ENCODE assay signal across 19 cellular contexts in genomic region chr20:44648068-44648467, GRCh38. TPM values are rescaled to one million over a fixed set of nuclear protein-coding genes. Genes with fewer than 3 reads are reported as not detected.
DNase-seq lines count a peak whose midpoint lies in the region; ATAC-seq and TF ChIP-seq lines count a peak whose summit lies in the region.
"Had no signal": no experiment of that assay in that cellular context is flagged by ENCODE, and none has a peak within 500 bp of the region (broad histone marks: within the 10 kb centered on the region; RNA-seq: fewer than 3 reads in every experiment).

No MANE protein-coding gene starts in this region.

- H3K27ac ChIP-seq in VCaP (peak overlapping the region; percentile 24; the same call in 1 of the 2 replicates), neuronal stem cell (replicated peaks; ENCODE audit: low read length) (no peak overlapping the region)
- H3K27ac ChIP-seq: foreskin keratinocyte, ovary had no signal

- no peak overlapping the region for H4K91ac ChIP-seq in neuronal stem cell (ENCODE audit: low read depth, low read length, poor library complexity)

- no peaks in the 10 kb centered on the region for H3K9me3 Mint-ChIP-seq in activated CD8-positive, alpha-beta memory T cell treated with anti-CD3 and anti-CD28 coated beads, Interleukin-2, amount 10 ng/mL, durations not matched to agents 7 days and 5 days (ENCODE audit: low read depth)
- no peaks in the 10 kb centered on the region for H3K9me3 Mint-ChIP-seq in IgD-negative memory B cell
- H3K9me3 Mint-ChIP-seq: activated T-cell treated with anti-CD3 and anti-CD28 coated beads, Interleukin-2, amount 50 U/mL, for 4 hours had no signal

- H3K4me3 Mint-ChIP-seq in activated CD8-positive, alpha-beta memory T cell treated with anti-CD3 and anti-CD28 coated beads, Interleukin-2, amount 10 ng/mL, durations not matched to agents 7 days and 5 days = no peak overlapping the region
- H3K4me3 Mint-ChIP-seq in IgD-negative memory B cell = peak overlapping the region in 1 of 4 donors; percentile 67

- H3K9ac ChIP-seq in neuronal stem cell (ENCODE audit: low read depth, low read length, poor library complexity) = no peak overlapping the region

- peaks cover 9% of the 10 kb centered on the region for H3K36me3 Mint-ChIP-seq in activated CD8-positive, alpha-beta memory T cell treated with anti-CD3 and anti-CD28 coated beads, Interleukin-2, amount 10 ng/mL, durations not matched to agents 7 days and 5 days
- no peaks in the 10 kb centered on the region for H3K36me3 Mint-ChIP-seq in IgD-negative memory B cell

- CTCF ChIA-PET in activated CD8-positive, alpha-beta memory T cell treated with anti-CD3 and anti-CD28 coated beads, Interleukin-2, amount 10 ng/mL, durations not matched to agents 7 days and 5 days (lab: Charles Lee) = interaction anchor here (0.8 to 15.9 kb wide), 3 partner anchors 20 to 38 kb away, joined by 3 to 186 read pairs (median 4); no protein-coding TSS in a partner anchor

- no peak overlapping the region for H2AFZ ChIP-seq in neuronal stem cell (ENCODE audit: low read length)

- H3K18ac ChIP-seq in neuronal stem cell (ENCODE audit: low read length) = peak overlapping the region; percentile 24

- no peak overlapping the region for H4K8ac ChIP-seq in neuronal stem cell (ENCODE audit: low read depth, low read length)

- DNase-seq in activated CD8-positive, alpha-beta memory T cell treated with anti-CD3 and anti-CD28 coated beads, Interleukin-2, amount 10 ng/mL, durations not matched to agents 7 days and 5 days = no peak
- no peak for DNase-seq in activated CD8-positive, alpha-beta memory T cell treated with anti-CD3 and anti-CD28 coated beads for 24 hours
- DNase-seq in neuronal stem cell (ENCODE audit: low spot score) (no peak), NCI-H82 (lab: John Stamatoyannopoulos, UW) (no peak)
- DNase-seq: activated T-cell treated with anti-CD3 and anti-CD28 coated beads, Interleukin-2, amount 50 U/mL, for 4 hours; amniotic stem cell; cerebellar nuclear complex; foreskin keratinocyte; left ventricle myocardium superior; NCI-H1092; ovary; sigmoid colon; stimulated activated CD4-positive, alpha-beta T cell treated with anti-CD3 and anti-CD28 coated beads, Interleukin-2, amount 100 ng/mL, for 24 hours had no signal

- peaks cover 0 to 3% (median 0%) of the 10 kb centered on the region in 3 experiments for H3K27me3 ChIP-seq in neuronal stem cell (ENCODE audit: control insufficient read depth in 3 of 3, insufficient read depth in 3 of 3, low read depth in 1 of 3, low read length in 3 of 3)
- H3K27me3 ChIP-seq: foreskin keratinocyte, ovary, sigmoid colon had no signal

- no peak overlapping the region for H3K4me3 ChIP-seq in neuronal stem cell (ENCODE audit: low read length in 2 of 2)
- H3K4me3 ChIP-seq: ovary, sigmoid colon had no signal

- H2BK12ac ChIP-seq in neuronal stem cell (ENCODE audit: low read length) = peak overlapping the region; percentile 59

- H2BK5ac ChIP-seq in neuronal stem cell (ENCODE audit: low read length) = no peak overlapping the region

- peaks cover 39 to 42% of the 10 kb centered on the region in 2 donors for H3K4me1 ChIP-seq in neuronal stem cell (ENCODE audit: control insufficient read depth in 2 of 2, insufficient read depth in 1 of 2, low read depth in 1 of 2, low read length in 2 of 2)

- H3K27ac Mint-ChIP-seq in activated CD8-positive, alpha-beta memory T cell treated with anti-CD3 and anti-CD28 coated beads, Interleukin-2, amount 10 ng/mL, durations not matched to agents 7 days and 5 days = peak overlapping the region; percentile 98
- H3K27ac Mint-ChIP-seq in IgD-negative memory B cell = peak overlapping the region in 2 of 3 donors; percentile 64 to 98

- no peak overlapping the region for H3K4me2 ChIP-seq in neuronal stem cell (ENCODE audit: insufficient read depth, low read length, poor library complexity, severe bottlenecking)

- no peaks in the 10 kb centered on the region for H3K36me3 ChIP-seq in neuronal stem cell (replicated peaks in 1 of 2; ENCODE audit: control insufficient read depth in 2 of 2, insufficient read depth in 2 of 2, low read length in 2 of 2)
- H3K36me3 ChIP-seq: ovary, sigmoid colon had no signal

- H2BK120ac ChIP-seq in neuronal stem cell (ENCODE audit: low read depth, low read length) = no peak overlapping the region

- H3K23ac ChIP-seq in neuronal stem cell (ENCODE audit: low read depth, low read length, poor library complexity) = no peak overlapping the region

- H3K14ac ChIP-seq in neuronal stem cell (ENCODE audit: low read length) = no peak overlapping the region

- TF ChIP-seq CTCF in VCaP (conservative IDR thresholded peaks at IDR 0.05) = no peak

- H2BK15ac ChIP-seq in neuronal stem cell (ENCODE audit: low read length) = no peak overlapping the region

- H3K27me3 Mint-ChIP-seq in activated CD8-positive, alpha-beta memory T cell treated with anti-CD3 and anti-CD28 coated beads, Interleukin-2, amount 10 ng/mL, durations not matched to agents 7 days and 5 days = no peaks in the 10 kb centered on the region
- peaks cover 2% of the 10 kb centered on the region for H3K27me3 Mint-ChIP-seq in IgD-negative memory B cell

- no peak for ATAC-seq in activated CD8-positive, alpha-beta memory T cell treated with anti-CD3 and anti-CD28 coated beads, Interleukin-2, amount 10 ng/mL, durations not matched to agents 7 days and 5 days
- ATAC-seq in GM18519 (IDR thresholded peaks at IDR 0.05; ENCODE audit: low FRiP score, unreplicated experiment) (no peak), GM21515 (IDR thresholded peaks at IDR 0.05; ENCODE audit: unreplicated experiment) (no peak)
- ATAC-seq: activated CD4-positive, CD25-positive, alpha-beta regulatory T cell treated with anti-CD3 and anti-CD28 coated beads, Interleukin-2, amount 50 U/mL, for 24 hours; activated T-cell treated with anti-CD3 and anti-CD28 coated beads, Interleukin-2, amount 50 U/mL, for 4 hours; foreskin keratinocyte; left ventricle myocardium superior; Right ventricle myocardium inferior had no signal

- H3K79me1 ChIP-seq in neuronal stem cell (ENCODE audit: low read depth, low read length) = peaks cover 12% of the 10 kb centered on the region

- H3K4ac ChIP-seq in neuronal stem cell (ENCODE audit: low read length) = no peak overlapping the region

- peaks cover 0 to 2% of the 10 kb centered on the region in 2 donors for H3K9me3 ChIP-seq in neuronal stem cell (replicated peaks in 1 of 2; ENCODE audit: control insufficient read depth in 2 of 2, insufficient read depth in 1 of 2, low read depth in 1 of 2, low read length in 2 of 2)
- H3K9me3 ChIP-seq: ovary, sigmoid colon had no signal

- peaks cover 80% of the 10 kb centered on the region for H3K4me1 Mint-ChIP-seq in activated CD8-positive, alpha-beta memory T cell treated with anti-CD3 and anti-CD28 coated beads, Interleukin-2, amount 10 ng/mL, durations not matched to agents 7 days and 5 days
- H3K4me1 Mint-ChIP-seq in IgD-negative memory B cell = peaks cover 38 to 64% (median 49%) of the 10 kb centered on the region in 3 donors

- H2AK5ac ChIP-seq in neuronal stem cell (ENCODE audit: low read depth, low read length) = peak overlapping the region; percentile 10

- WGBS in neuronal stem cell (ENCODE audit: extremely low coverage in 2 of 2, insufficient read length in 2 of 2, insufficient replicate concordance in 1 of 2), 2 donors = no CpG with 5 or more reads among the region's 5 CpGs

RNA-seq across cellular contexts. Expression of gene ADA, which starts 3.4 kb away (rescaled TPM):
- total RNA-seq in activated CD8-positive, alpha-beta memory T cell treated with anti-CD3 and anti-CD28 coated beads, Interleukin-2, amount 10 ng/mL, durations not matched to agents 7 days and 5 days = 100 to 1,000 TPM in 1 of 2 experiments, 10 to 100 TPM in 1; 81.4 to 114 TPM
- 10.5 TPM for polyA plus RNA-seq in IgD-negative memory B cell
- polyA plus RNA-seq in neuronal stem cell (2013, experiment 1 of 2) = 25.3 TPM
- polyA plus RNA-seq in neuronal stem cell (2013, experiment 2 of 2) = 24.1 TPM
